8 cellular contexts compared by ENCODE assay signal in the genomic region with DNA sequence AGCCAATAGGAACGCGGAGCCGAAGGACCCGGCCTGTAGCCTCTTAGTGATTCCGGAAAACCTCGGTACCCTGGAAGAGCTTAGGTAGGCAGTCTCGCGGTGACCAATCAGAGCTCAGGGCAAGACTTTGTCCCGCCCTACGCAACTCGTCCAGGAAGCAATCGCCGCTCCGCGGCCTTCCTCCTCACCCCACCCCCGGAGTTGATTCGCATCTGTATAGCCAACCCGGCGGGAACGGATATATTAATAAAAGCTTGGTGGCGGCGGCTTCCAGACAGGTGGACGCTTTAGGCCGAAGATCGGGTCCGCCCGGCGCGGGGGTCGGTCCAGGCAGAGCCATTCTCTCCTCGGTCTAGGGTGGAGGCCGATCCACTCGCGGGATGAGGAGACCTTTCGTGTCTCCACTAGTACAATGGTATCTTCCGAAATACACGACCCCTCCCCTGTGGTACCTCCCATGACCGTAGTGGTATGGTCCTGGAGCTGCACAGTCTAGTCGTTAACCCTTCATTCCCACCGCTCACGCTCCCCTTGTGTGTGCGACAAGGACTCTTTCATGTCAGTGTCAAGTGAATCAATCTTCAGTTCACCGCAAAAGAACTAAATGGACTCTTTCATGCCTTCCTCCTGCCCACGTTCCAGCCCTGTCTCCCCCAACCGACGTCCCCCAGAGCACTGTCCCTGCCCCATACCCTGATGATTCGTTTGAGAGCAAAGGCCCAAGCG. TPM values are rescaled to one million over a fixed set of nuclear protein-coding genes. Genes with fewer than 3 reads are reported as not detected.
DNase-seq lines count a peak whose midpoint lies in the region; ATAC-seq, FAIRE-seq and TF ChIP-seq lines count a peak whose summit lies in the region.

No MANE protein-coding gene starts in this region.

- intact Hi-C loops in activated CD4-positive, alpha-beta T cell treated with anti-CD3 and anti-CD28 coated beads, Interleukin-2, amount 10 ng/mL, durations not matched to agents 24 days and 14 days (cut with micrococcal nuclease) = loop anchor here (1.0 to 5.0 kb wide), 5 partner anchors 24 to 220 kb away; a partner anchor contains a TSS
- intact Hi-C loops in colonic mucosa (cut with DNase I) = no loop called here

- H3K9me3 ChIP-seq in BE2C (no peaks in the 10 kb centered on the region), colonic mucosa (no peaks in the 10 kb centered on the region)

- H3K4me1 ChIP-seq in BE2C = no peaks in the 10 kb centered on the region
- H3K4me1 ChIP-seq in colonic mucosa = no peaks in the 10 kb centered on the region

- peak overlapping the region; percentile 70 to 77 for H3K9ac ChIP-seq in colonic mucosa (ENCODE audit: low read depth in 2 of 2, low read length in 2 of 2)

- peak; percentile 96 for FAIRE-seq in GM19239 (lab: Jason Lieb, UNC)

- no peaks in the 10 kb centered on the region for H3K27me3 Mint-ChIP-seq in activated CD4-positive, alpha-beta T cell treated with anti-CD3 and anti-CD28 coated beads, Interleukin-2, amount 10 ng/mL, durations not matched to agents 24 days and 14 days

- DNase-seq in BE2C (peak; percentile 91), GM19239 (ENCODE audit: insufficient read length, low spot score) (peak; percentile 71), NCI-H524 treated with DMSO at 0.1 percent for 48 hours (lab: John Stamatoyannopoulos, UW) (peak; percentile 97), colonic mucosa (peak; percentile 90)
- peak; percentile 96 for DNase-seq in activated CD4-positive, alpha-beta T cell treated with anti-CD3 and anti-CD28 coated beads, Interleukin-2, amount 10 ng/mL, durations not matched to agents 24 days and 14 days
- DNase-seq in stimulated activated CD4-positive, alpha-beta T cell treated with anti-CD3 and anti-CD28 coated beads, Interleukin-1b, Interleukin-23, amount 100 ng/mL, for 24 hours (ENCODE audit: low read depth in 4 of 4, low spot score in 1 of 4) = peak; percentile 46 to 79 (median 58)

- H3K4me1 Mint-ChIP-seq in activated CD4-positive, alpha-beta T cell treated with anti-CD3 and anti-CD28 coated beads, Interleukin-2, amount 10 ng/mL, durations not matched to agents 24 days and 14 days = peaks cover 12% of the 10 kb centered on the region

- peak overlapping the region; percentile 90 for H3K27ac ChIP-seq in colonic mucosa
- peak overlapping the region; percentile 89 for H3K27ac ChIP-seq in layer of hippocampus (ENCODE audit: low read depth, low read length)

- peak overlapping the region; percentile 91 for H3K4me3 Mint-ChIP-seq in activated CD4-positive, alpha-beta T cell treated with anti-CD3 and anti-CD28 coated beads, Interleukin-2, amount 10 ng/mL, durations not matched to agents 24 days and 14 days

- no peaks in the 10 kb centered on the region for H3K9me3 Mint-ChIP-seq in activated CD4-positive, alpha-beta T cell treated with anti-CD3 and anti-CD28 coated beads, Interleukin-2, amount 10 ng/mL, durations not matched to agents 24 days and 14 days

- H3K4me3 ChIP-seq in BE2C (ENCODE audit: low read depth, low read length) = peak overlapping the region; percentile 70
- H3K4me3 ChIP-seq in colonic mucosa = peak overlapping the region; percentile 38

- H3K36me3 Mint-ChIP-seq in activated CD4-positive, alpha-beta T cell treated with anti-CD3 and anti-CD28 coated beads, Interleukin-2, amount 10 ng/mL, durations not matched to agents 24 days and 14 days (ENCODE audit: low read depth) = no peaks in the 10 kb centered on the region

- TF ChIP-seq CTCF in BE2C (IDR thresholded peaks at IDR 0.05; ENCODE audit: low read depth, low read length) (no peak), colonic mucosa (IDR thresholded peaks at IDR 0.05) (no peak)

- peak overlapping the region; percentile 89 for H3K27ac Mint-ChIP-seq in activated CD4-positive, alpha-beta T cell treated with anti-CD3 and anti-CD28 coated beads, Interleukin-2, amount 10 ng/mL, durations not matched to agents 24 days and 14 days

- peak; percentile 97 for ATAC-seq in HG03442 (IDR thresholded peaks at IDR 0.05; ENCODE audit: unreplicated experiment)

- no peaks in the 10 kb centered on the region for H3K36me3 ChIP-seq in BE2C
- no peaks in the 10 kb centered on the region for H3K36me3 ChIP-seq in colonic mucosa

- H3K27me3 ChIP-seq in BE2C = no peaks in the 10 kb centered on the region
- no peaks in the 10 kb centered on the region for H3K27me3 ChIP-seq in colonic mucosa
- no peaks in the 10 kb centered on the region for H3K27me3 ChIP-seq in layer of hippocampus (ENCODE audit: control insufficient read depth, insufficient read depth, low read length)

RNA-seq across cellular contexts. Expression of a gene that starts 24.2 kb away (rescaled TPM):
- not detected for polyA plus RNA-seq in BE2C (2012; ENCODE audit: insufficient read depth, insufficient read length, low read depth)
- total RNA-seq in activated CD4-positive, alpha-beta T cell treated with anti-CD3 and anti-CD28 coated beads, Interleukin-2, amount 10 ng/mL, durations not matched to agents 24 days and 14 days = not detected in 2 replicates
- total RNA-seq in colonic mucosa = 1 to 10 TPM; 4.0 to 9.0 TPM

RNA-seq across cellular contexts. Expression of a gene that starts 40.8 kb away (rescaled TPM):
- polyA plus RNA-seq in BE2C (2012; ENCODE audit: insufficient read depth, insufficient read length, low read depth) = 12.1 TPM
- total RNA-seq in activated CD4-positive, alpha-beta T cell treated with anti-CD3 and anti-CD28 coated beads, Interleukin-2, amount 10 ng/mL, durations not matched to agents 24 days and 14 days = 27.6 and 32.2 TPM in 2 replicates
- 10 to 100 TPM in 1 of 2 donors, 1 to 10 TPM in 1; 4.8 to 16.8 TPM for total RNA-seq in colonic mucosa

RNA-seq across cellular contexts. Expression of a gene that starts 49.0 kb away (rescaled TPM):
- not detected for polyA plus RNA-seq in BE2C (2012; ENCODE audit: insufficient read depth, insufficient read length, low read depth)
- total RNA-seq in activated CD4-positive, alpha-beta T cell treated with anti-CD3 and anti-CD28 coated beads, Interleukin-2, amount 10 ng/mL, durations not matched to agents 24 days and 14 days = not detected in 2 replicates
- total RNA-seq in colonic mucosa = under 1 TPM in 1 of 2 donors, not detected in 1; 0.77 TPM

RNA-seq across cellular contexts. Expression of a gene that starts 53.8 kb away (rescaled TPM):
- polyA plus RNA-seq in BE2C (2012; ENCODE audit: insufficient read depth, insufficient read length, low read depth) = 1.1 TPM
- total RNA-seq in activated CD4-positive, alpha-beta T cell treated with anti-CD3 and anti-CD28 coated beads, Interleukin-2, amount 10 ng/mL, durations not matched to agents 24 days and 14 days = 99.0 and 104 TPM in 2 replicates
- total RNA-seq in colonic mucosa = 1 to 10 TPM; 3.0 to 4.9 TPM

Comparison
In these comparisons a context has a peak if more than half of its experiments do, and no peak if none do; other contexts are left out.
1. Peak in every context shown above with its lines: DNase-seq, ATAC-seq, H3K4me3 ChIP-seq and H3K27ac ChIP-seq.